In the genomic region with DNA sequence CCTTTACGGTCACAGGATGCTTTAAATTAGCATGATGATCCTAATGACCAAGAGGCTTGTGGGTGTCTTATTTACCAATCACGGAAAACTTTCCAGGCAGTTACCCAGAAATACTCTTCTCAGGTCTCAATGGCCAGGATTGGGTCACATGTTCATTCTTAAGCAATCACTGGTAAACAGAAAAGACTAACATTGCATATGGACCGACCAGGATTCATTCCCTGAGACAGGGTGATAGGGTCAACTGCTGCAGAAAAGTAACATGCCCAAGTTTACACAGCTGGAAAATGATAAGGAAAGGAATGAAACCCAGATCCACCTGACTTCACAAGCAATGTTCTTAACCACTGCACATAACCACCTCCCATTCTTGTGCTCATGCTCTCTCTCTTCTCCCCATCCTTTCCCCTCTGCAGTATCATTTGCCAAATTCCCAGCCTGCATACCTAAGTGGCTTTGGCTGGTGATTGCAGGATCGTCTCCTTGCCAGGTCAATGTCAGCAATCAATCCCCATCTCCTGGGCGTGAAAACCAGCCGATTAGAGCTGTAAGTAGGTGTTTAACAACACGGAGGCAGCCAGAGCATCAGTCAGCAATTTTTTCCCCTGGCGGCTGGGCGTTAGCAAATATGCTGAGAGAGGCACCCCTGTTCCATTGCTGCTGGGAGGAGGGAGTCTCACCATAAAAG, we compare ENCODE assay signal across 24 cellular contexts.
"Had no signal": no experiment of that assay in that cellular context is flagged by ENCODE, and none has a peak within 500 bp of the region (broad histone marks: within the 10 kb centered on the region; RNA-seq: fewer than 3 reads in every experiment).

No MANE protein-coding gene starts in this region.

- H3K27ac Mint-ChIP-seq: activated CD4-positive, alpha-beta T cell treated with anti-CD3 and anti-CD28 coated beads, Interleukin-2, amount 10 ng/mL, durations not matched to agents 24 days and 14 days; activated CD8-positive, alpha-beta T cell treated with anti-CD3 and anti-CD28 coated beads for 36 hours; activated naive CD8-positive, alpha-beta T cell treated with anti-CD3 and anti-CD28 coated beads, Interleukin-2, amount 50 U/mL, for 24 hours; activated T-helper 2 cell treated with anti-CD3 and anti-CD28 coated beads, Interferon-gamma antibody, Interleukin-2, Interleukin-4, amounts not matched to agents 10 μg/mL and 5 μg/mL and 100 μg/mL, durations not matched to agents 14 hours and 24 hours and 36 hours; immature natural killer cell; nephron; T-cell had no signal

- H3K4me1 ChIP-seq: colonic mucosa had no signal

- H3K27ac ChIP-seq: brain microvascular endothelial cell, colonic mucosa, tibial artery had no signal

- H3K4me3 Mint-ChIP-seq: activated CD4-positive, alpha-beta T cell treated with anti-CD3 and anti-CD28 coated beads, Interleukin-2, amount 10 ng/mL, durations not matched to agents 24 days and 14 days; activated CD8-positive, alpha-beta T cell treated with anti-CD3 and anti-CD28 coated beads for 36 hours; activated naive CD8-positive, alpha-beta T cell treated with anti-CD3 and anti-CD28 coated beads, Interleukin-2, amount 50 U/mL, for 24 hours; central memory CD8-positive, alpha-beta T cell; immature natural killer cell; nephron; T-cell had no signal

- H3K27me3 Mint-ChIP-seq: activated CD4-positive, alpha-beta T cell treated with anti-CD3 and anti-CD28 coated beads, Interleukin-2, amount 10 ng/mL, durations not matched to agents 24 days and 14 days had no signal

- H3K4me3 ChIP-seq: colonic mucosa, tibial artery had no signal

- H3K36me3 ChIP-seq: brain microvascular endothelial cell, colonic mucosa, tibial artery had no signal

- FAIRE-seq: frontal cortex, urothelium cell line had no signal

- H3K36me3 Mint-ChIP-seq: immature natural killer cell, T-cell had no signal

- H3K9me3 ChIP-seq: colonic mucosa, tibial artery had no signal

- H3K9me3 Mint-ChIP-seq: activated CD4-positive, alpha-beta T cell treated with anti-CD3 and anti-CD28 coated beads, Interleukin-2, amount 10 ng/mL, durations not matched to agents 24 days and 14 days; activated naive CD8-positive, alpha-beta T cell treated with anti-CD3 and anti-CD28 coated beads, Interleukin-2, amount 50 U/mL, for 24 hours; nephron had no signal

- H3K4me1 Mint-ChIP-seq: activated CD4-positive, alpha-beta T cell treated with anti-CD3 and anti-CD28 coated beads, Interleukin-2, amount 10 ng/mL, durations not matched to agents 24 days and 14 days; activated naive CD8-positive, alpha-beta T cell treated with anti-CD3 and anti-CD28 coated beads, Interleukin-2, amount 50 U/mL, for 24 hours; central memory CD8-positive, alpha-beta T cell; immature natural killer cell; nephron; T-cell had no signal

- H3K27me3 ChIP-seq: brain microvascular endothelial cell, colonic mucosa, tibial artery had no signal

- DNase-seq: activated CD4-positive, alpha-beta T cell treated with anti-CD3 and anti-CD28 coated beads, Interleukin-2, amount 10 ng/mL, durations not matched to agents 24 days and 14 days; activated CD4-positive, CD25-positive, alpha-beta regulatory T cell; activated CD8-positive, alpha-beta T cell treated with anti-CD3 and anti-CD28 coated beads for 36 hours; activated naive CD4-positive, alpha-beta T cell treated with Interleukin-2 at 50 U/mL for 16 hours; activated naive CD8-positive, alpha-beta T cell treated with anti-CD3 and anti-CD28 coated beads, Interleukin-2, amount 50 U/mL, for 24 hours; activated T-cell treated with anti-CD3 and anti-CD28 coated beads, Interleukin-2, amount 50 U/mL, for 1 hour; anterior cingulate cortex; brain microvascular endothelial cell; colonic mucosa; erythroblast; immature natural killer cell; midbrain; retina; stimulated activated CD4-positive, alpha-beta T cell treated with anti-CD3 and anti-CD28 coated beads, Interleukin-2, amount 100 ng/mL, for 24 hours; stimulated activated naive CD4-positive, alpha-beta T cell treated with Interleukin-2 at 50 U/mL for 16 hours; substantia nigra; T-cell; T-helper 9 cell; tibial artery had no signal

- ATAC-seq: activated CD8-positive, alpha-beta T cell treated with anti-CD3 and anti-CD28 coated beads for 36 hours; activated naive CD8-positive, alpha-beta T cell treated with anti-CD3 and anti-CD28 coated beads, Interleukin-2, amount 50 U/mL, for 24 hours; T-cell had no signal
